ENCODE assay signal across 31 cellular contexts in genomic region chr2:41710944-41711343, GRCh38.
DNase-seq lines count a peak whose midpoint lies in the region; ATAC-seq, FAIRE-seq and TF ChIP-seq lines count a peak whose summit lies in the region.
"Had no signal": no experiment of that assay in that cellular context is flagged by ENCODE, and none has a peak within 500 bp of the region (broad histone marks: within the 10 kb centered on the region; RNA-seq: fewer than 3 reads in every experiment).

No MANE protein-coding gene starts in this region.

- ATAC-seq in HepG2 (no peak), right lobe of liver (no peak), GM18498 (IDR thresholded peaks at IDR 0.05; ENCODE audit: unreplicated experiment) (no peak), HG02759 (IDR thresholded peaks at IDR 0.05; ENCODE audit: unreplicated experiment) (no peak)
- no peak for ATAC-seq in stimulated activated memory B cell treated with anti-CD40 and anti-IgM and Interleukin-4, amounts not matched to agents 10 μg/mL and 1 μg/mL and 100 μg/mL, for 72 hours
- ATAC-seq: left colon had no signal

- H3K9me3 ChIP-seq in HepG2 (ENCODE audit: low read length) = no peaks in the 10 kb centered on the region
- no peaks in the 10 kb centered on the region for H3K9me3 ChIP-seq in right lobe of liver
- no peaks in the 10 kb centered on the region for H3K9me3 ChIP-seq in adipocyte (ENCODE audit: control insufficient read depth, low read length)
- H3K9me3 ChIP-seq: SK-N-SH, thoracic aorta had no signal

- no peaks in the 10 kb centered on the region for H3K36me3 Mint-ChIP-seq in stimulated activated memory B cell treated with anti-CD40 and anti-IgM and Interleukin-4, amounts not matched to agents 10 μg/mL and 1 μg/mL and 100 μg/mL, for 72 hours
- H3K36me3 Mint-ChIP-seq: activated CD4-positive, alpha-beta memory T cell treated with anti-CD3 and anti-CD28 coated beads for 36 hours; CD4-positive, CD25-positive, alpha-beta regulatory T cell; IgD-negative memory B cell had no signal

- H3K27me3 Mint-ChIP-seq in stimulated activated memory B cell treated with anti-CD40 and anti-IgM and Interleukin-4, amounts not matched to agents 10 μg/mL and 1 μg/mL and 100 μg/mL, for 72 hours = no peaks in the 10 kb centered on the region
- H3K27me3 Mint-ChIP-seq: central memory CD8-positive, alpha-beta T cell; stimulated activated naive CD8-positive, alpha-beta T cell treated with anti-CD3 and anti-CD28 coated beads, Interleukin-15, Interleukin-2, amounts not matched to agents 100 ng/mL and 50 ng/mL, for 24 hours had no signal

- H3K79me2 ChIP-seq in HepG2 (ENCODE audit: insufficient read depth, low read length) = no peaks in the 10 kb centered on the region

- TF ChIP-seq CTCF in HepG2 (CRISPR knock-in tag; IDR thresholded peaks at IDR 0.05) = no peak
- TF ChIP-seq CTCF in right lobe of liver (IDR thresholded peaks at IDR 0.05) = no peak
- TF ChIP-seq CTCF in fibroblast of the aortic adventitia (IDR thresholded peaks at IDR 0.05; ENCODE audit: insufficient read depth, low read length) = no peak

- no peak for TF ChIP-seq EP300 in HepG2 (IDR thresholded peaks at IDR 0.05; ENCODE audit: low read depth in 2 of 2, low read length in 2 of 2)
- no peak for TF ChIP-seq EP300 in HepG2 (CRISPR knock-in tag; IDR thresholded peaks at IDR 0.05; ENCODE audit: borderline replicate concordance)

- no peak overlapping the region for H3K4me2 ChIP-seq in HepG2 (ENCODE audit: low read depth, low read length)
- H3K4me2 ChIP-seq: SK-N-SH, smooth muscle cell had no signal

- no peaks in the 10 kb centered on the region for H4K20me1 ChIP-seq in HepG2 (ENCODE audit: insufficient read depth, low read length)

- H3K4me3 Mint-ChIP-seq in stimulated activated memory B cell treated with anti-CD40 and anti-IgM and Interleukin-4, amounts not matched to agents 10 μg/mL and 1 μg/mL and 100 μg/mL, for 72 hours = no peak overlapping the region
- H3K4me3 Mint-ChIP-seq: activated CD4-positive, alpha-beta memory T cell treated with anti-CD3 and anti-CD28 coated beads for 36 hours; activated naive CD8-positive, alpha-beta T cell treated with anti-CD3 and anti-CD28 coated beads, Interleukin-2, amount 50 U/mL, for 24 hours; CD4-positive, CD25-positive, alpha-beta regulatory T cell; central memory CD8-positive, alpha-beta T cell; endodermal cell; stimulated activated naive CD8-positive, alpha-beta T cell treated with anti-CD3 and anti-CD28 coated beads, Interleukin-15, Interleukin-2, amounts not matched to agents 100 ng/mL and 50 ng/mL, for 24 hours had no signal

- in situ Hi-C loops in HepG2 (cut with HindIII; ENCODE audit: extremely low pct_ligation_motif_present, low pct_unique_long_range_greater_than_20kb) = no loop called here

- WGBS in HepG2 (ENCODE audit: low lambda C conversion rate) = 35% methylated on average over 3 of the region's 3 CpGs
- WGBS in right lobe of liver (ENCODE audit: insufficient coverage, low coverage, low lambda C conversion rate, missing lambda C conversion rate) = 94% methylated on average over 3 of the region's 3 CpGs

- H3K27ac ChIP-seq in HepG2 (ENCODE audit: extremely low read length, insufficient read depth, low read length) (no peak overlapping the region), right lobe of liver (no peak overlapping the region)
- H3K27ac ChIP-seq: thoracic aorta had no signal

- peak overlapping the region; percentile 85 for H3K27ac Mint-ChIP-seq in stimulated activated memory B cell treated with anti-CD40 and anti-IgM and Interleukin-4, amounts not matched to agents 10 μg/mL and 1 μg/mL and 100 μg/mL, for 72 hours
- H3K27ac Mint-ChIP-seq: activated CD4-positive, alpha-beta memory T cell treated with anti-CD3 and anti-CD28 coated beads for 36 hours; CD4-positive, CD25-positive, alpha-beta regulatory T cell; endodermal cell; IgD-negative memory B cell had no signal

- no peaks in the 10 kb centered on the region for H3K9me3 Mint-ChIP-seq in stimulated activated memory B cell treated with anti-CD40 and anti-IgM and Interleukin-4, amounts not matched to agents 10 μg/mL and 1 μg/mL and 100 μg/mL, for 72 hours
- H3K9me3 Mint-ChIP-seq: activated CD4-positive, alpha-beta memory T cell treated with anti-CD3 and anti-CD28 coated beads for 36 hours; activated naive CD8-positive, alpha-beta T cell treated with anti-CD3 and anti-CD28 coated beads, Interleukin-2, amount 50 U/mL, for 24 hours; CD4-positive, CD25-positive, alpha-beta regulatory T cell; central memory CD8-positive, alpha-beta T cell; endodermal cell; IgD-negative memory B cell; stimulated activated naive CD8-positive, alpha-beta T cell treated with anti-CD3 and anti-CD28 coated beads, Interleukin-15, Interleukin-2, amounts not matched to agents 100 ng/mL and 50 ng/mL, for 24 hours had no signal

- H3K4me1 ChIP-seq in HepG2 (ENCODE audit: insufficient read depth, low read length) (no peaks in the 10 kb centered on the region), right lobe of liver (no peaks in the 10 kb centered on the region), adipocyte (ENCODE audit: control insufficient read depth, insufficient read depth, low read length) (peaks cover 25% of the 10 kb centered on the region)

- H2AFZ ChIP-seq in HepG2 (ENCODE audit: low read length) = no peak overlapping the region

- TF ChIP-seq RAD21 in HepG2 (CRISPR knock-in tag; IDR thresholded peaks at IDR 0.05) = no peak

- TF ChIP-seq POLR2A in HepG2 (IDR thresholded peaks at IDR 0.05; ENCODE audit: insufficient read depth in 1 of 2, low read depth in 2 of 2, low read length in 2 of 2) = no peak
- no peak for TF ChIP-seq POLR2A in right lobe of liver (IDR thresholded peaks at IDR 0.05)

- POLR2A ChIA-PET in HepG2 (lab: Yijun Ruan, JAX) = no interaction called here

- BruUV-seq in HepG2 (replicated peaks; lab: Mats Ljungman, UMichigan) = no TSS peak

- CTCF ChIA-PET in HepG2 (lab: Yijun Ruan, JAX; ENCODE audit: low intra/inter-chr PET ratio, low total read pairs) = no interaction called here

- H3K36me3 ChIP-seq in HepG2 (replicated peaks in 1 of 2; ENCODE audit: control insufficient read depth in 1 of 2, insufficient read depth in 2 of 2, low read length in 2 of 2) = no peaks in the 10 kb centered on the region
- no peaks in the 10 kb centered on the region for H3K36me3 ChIP-seq in right lobe of liver
- H3K36me3 ChIP-seq in adipocyte (ENCODE audit: control insufficient read depth, insufficient read depth, low read length, severe bottlenecking) = no peaks in the 10 kb centered on the region
- H3K36me3 ChIP-seq: thoracic aorta had no signal

- DNase-seq in HepG2 (ENCODE audit: low spot score) (no peak), right lobe of liver (no peak), adipocyte (ENCODE audit: low read depth) (peak; percentile 29), fibroblast of the aortic adventitia (ENCODE audit: low read depth) (peak; percentile 51), AML-193 (lab: John Stamatoyannopoulos, UW) (no peak)
- DNase-seq: 8988T; activated CD4-positive, alpha-beta memory T cell treated with anti-CD3 and anti-CD28 coated beads for 36 hours; activated naive CD4-positive, alpha-beta T cell; activated naive CD8-positive, alpha-beta T cell treated with anti-CD3 and anti-CD28 coated beads, Interleukin-2, amount 50 U/mL, for 24 hours; CD4-positive, CD25-positive, alpha-beta regulatory T cell; dermis blood vessel endothelial cell; DND-41; endodermal cell; GOT3; hippocampal formation; left colon; NCI-H1048; NCI-H1694 treated with DMSO at 0.1 percent for 48 hours; NCI-H2171; NCI-H510A; SK-N-SH; T-helper 2 cell had no signal

- peaks cover 33% of the 10 kb centered on the region for H3K4me1 Mint-ChIP-seq in stimulated activated memory B cell treated with anti-CD40 and anti-IgM and Interleukin-4, amounts not matched to agents 10 μg/mL and 1 μg/mL and 100 μg/mL, for 72 hours
- H3K4me1 Mint-ChIP-seq: endodermal cell had no signal

- H3K4me3 ChIP-seq in HepG2 (replicated peaks in 1 of 3; ENCODE audit: insufficient read depth in 1 of 3, low read depth in 2 of 3, low read length in 3 of 3) (no peak overlapping the region), right lobe of liver (no peak overlapping the region), adipocyte (ENCODE audit: low read length) (no peak overlapping the region), fibroblast of the aortic adventitia (ENCODE audit: low read depth, low read length) (no peak overlapping the region)
- H3K4me3 ChIP-seq: smooth muscle cell, thoracic aorta had no signal

- H3K27me3 ChIP-seq in HepG2 (ENCODE audit: control insufficient read depth in 1 of 2, insufficient read depth in 2 of 2, low read length in 2 of 2) = no peaks in the 10 kb centered on the region; a peak in 1 of 5 replicates
- H3K27me3 ChIP-seq in right lobe of liver = no peaks in the 10 kb centered on the region
- no peaks in the 10 kb centered on the region for H3K27me3 ChIP-seq in adipocyte (replicated peaks; ENCODE audit: control insufficient read depth, insufficient read depth, low read length)

- FAIRE-seq in HepG2 (lab: Jason Lieb, UNC) = no peak
- FAIRE-seq: D721Med had no signal

- intact Hi-C loops in HepG2 (cut with micrococcal nuclease; ENCODE audit: unreplicated experiment) = no loop called here
- intact Hi-C loops in right lobe of liver (cut with DNase I) = no loop called here

- H3K9ac ChIP-seq in HepG2 (ENCODE audit: insufficient read depth, low read depth, low read length) (no peak overlapping the region), adipocyte (ENCODE audit: low read length) (no peak overlapping the region)
- H3K9ac ChIP-seq: SK-N-SH had no signal

TF ChIP-seq in HepG2, 621 proteins besides CTCF, POLR2A, EP300 and RAD21:
- no peak for TF ChIP-seq FOXO1 (CRISPR knock-in tag; IDR thresholded peaks at IDR 0.05)
- peak; percentile 80 for TF ChIP-seq ATF7 (IDR thresholded peaks at IDR 0.05)
- TF ChIP-seq ATF7 (CRISPR knock-in tag; IDR thresholded peaks at IDR 0.05) = no peak

Comparison
In these comparisons a context has a peak if more than half of its experiments do, and no peak if none do; other contexts are left out.
1. DNase-seq: peak in adipocyte (single experiment) and fibroblast of the aortic adventitia (single experiment); none in HepG2 (single experiment), right lobe of liver (0 of 3) and AML-193 (0 of 2).